Comparison of ENCODE assay signal across 8 cellular contexts in the genomic region with DNA sequence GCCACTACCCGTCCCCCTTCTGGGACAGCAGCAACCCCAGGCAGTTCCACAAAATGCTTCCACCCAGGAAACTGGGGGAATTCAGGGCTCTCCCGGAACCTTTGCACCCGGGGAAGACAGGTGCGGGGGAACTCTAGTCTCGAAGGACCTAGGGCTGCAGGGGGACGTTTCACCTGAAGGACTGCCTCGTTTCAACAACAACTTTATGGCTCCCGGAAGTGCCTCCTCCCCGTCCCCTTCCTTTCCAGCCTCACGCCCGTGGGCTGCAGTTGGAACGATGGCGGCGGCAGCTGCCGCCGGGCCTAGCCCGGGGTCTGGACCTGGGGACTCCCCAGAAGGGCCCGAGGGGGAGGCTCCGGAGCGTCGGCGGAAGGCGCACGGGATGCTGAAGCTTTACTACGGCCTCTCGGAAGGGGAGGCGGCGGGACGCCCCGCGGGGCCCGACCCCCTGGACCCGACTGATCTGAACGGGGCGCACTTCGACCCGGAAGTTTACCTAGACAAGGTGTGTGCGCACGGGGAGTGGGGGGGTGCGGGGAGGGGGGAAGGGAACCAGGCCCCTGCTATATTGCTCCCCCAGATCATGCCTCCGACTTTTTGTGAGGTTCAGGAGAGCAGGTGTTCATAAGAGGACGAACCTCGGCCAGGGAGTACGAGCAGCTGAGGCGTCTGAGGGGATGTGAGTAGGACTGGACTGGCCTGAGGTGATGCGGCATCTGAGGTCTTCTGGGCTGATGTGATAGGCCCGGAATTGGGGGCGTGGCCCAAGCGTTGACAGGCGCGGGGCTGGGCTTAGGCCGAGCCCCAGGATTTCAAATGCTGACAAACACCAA. TPM values are rescaled to one million over a fixed set of nuclear protein-coding genes. Genes with fewer than 3 reads are reported as not detected.
DNase-seq lines count a peak whose midpoint lies in the region; ATAC-seq and TF ChIP-seq lines count a peak whose summit lies in the region.

TSS of gene VPS51 (plus strand) at position 241 of the 833 bp plus-strand sequence. CDS start at position 278, 37 bp downstream.

- H3K27me3 Mint-ChIP-seq in activated B cell treated with CpG ODN at 0.5 μM for 24 hours, result no peaks in the 10 kb centered on the region
- H3K27me3 Mint-ChIP-seq in immature natural killer cell (ENCODE audit: low read depth in 3 of 3), result peaks cover 0 to 9% (median 7%) of the 10 kb centered on the region in 3 donors

- CTCF ChIA-PET in activated B cell treated with CpG ODN at 0.5 μM for 24 hours (lab: Charles Lee), result no interaction called here

- ATAC-seq in GM18870 (IDR thresholded peaks at IDR 0.05; ENCODE audit: unreplicated experiment), result peak; percentile 56
- ATAC-seq in HG03135 (IDR thresholded peaks at IDR 0.05; ENCODE audit: unreplicated experiment), result peak; percentile 89
- peak; percentile 92 for ATAC-seq in activated B cell treated with CpG ODN at 0.5 μM for 24 hours (ENCODE audit: low read depth)

- H3K27ac ChIP-seq in ACC112 (ENCODE audit: low read depth, low read length), result peak within 1 kb of the TSS; percentile 45

- no peaks in the 10 kb centered on the region for H3K36me3 ChIP-seq in ACC112 (ENCODE audit: insufficient read depth, low read length)

- H3K27me3 ChIP-seq in ACC112 (ENCODE audit: insufficient read depth, low read length), result no peaks in the 10 kb centered on the region

- H3K27ac Mint-ChIP-seq in activated B cell treated with CpG ODN at 0.5 μM for 24 hours (peak within 1 kb of the TSS; percentile 88), immature natural killer cell (peak within 1 kb of the TSS; percentile 83 to 96 (median 95))

- peak within 1 kb of the TSS; percentile 91 for H3K4me3 Mint-ChIP-seq in activated B cell treated with CpG ODN at 0.5 μM for 24 hours
- H3K4me3 Mint-ChIP-seq in immature natural killer cell, result peak within 1 kb of the TSS; percentile 91 to 96 (median 94)

- no peaks in the 10 kb centered on the region for H3K9me3 Mint-ChIP-seq in activated B cell treated with CpG ODN at 0.5 μM for 24 hours
- H3K9me3 Mint-ChIP-seq in immature natural killer cell, result no peaks in the 10 kb centered on the region

- POLR2A ChIA-PET in activated B cell treated with CpG ODN at 0.5 μM for 24 hours (lab: Charles Lee), result interaction anchor here (0.6 to 3.2 kb wide), 23 partner anchors 13 to 977 kb away, joined by 3 to 21 read pairs (median 6); partner anchors contain the start of genes ARL2, CAPN1, CDCA5 and FAU

- H2AFZ ChIP-seq in ACC112 (ENCODE audit: low read length, unreplicated experiment), result peak within 1 kb of the TSS; percentile 97

- TF ChIP-seq CTCF in activated B cell treated with CpG ODN at 0.5 μM for 24 hours (IDR thresholded peaks at IDR 0.05) (no peak), cardiac fibroblast (IDR thresholded peaks at IDR 0.05; ENCODE audit: low read depth, low read length) (no peak)

- intact Hi-C loops in activated B cell treated with CpG ODN at 0.5 μM for 24 hours (cut with micrococcal nuclease), result loop anchor here (1.0 to 2.0 kb wide), 8 partner anchors 12 to 179 kb away; partner anchors contain the start of genes ARL2, ATG2A, CDCA5 and SAC3D1

- H3K36me3 Mint-ChIP-seq in activated B cell treated with CpG ODN at 0.5 μM for 24 hours (ENCODE audit: low read depth) (peaks cover 15% of the 10 kb centered on the region), immature natural killer cell (no peaks in the 10 kb centered on the region)

- peak within 1 kb of the TSS; percentile 86 for H3K4me3 ChIP-seq in ACC112 (ENCODE audit: low read depth, low read length)
- H3K4me3 ChIP-seq in cardiac fibroblast (replicated peaks in 1 of 2; ENCODE audit: low read depth in 2 of 2, low read length in 2 of 2), result peak within 1 kb of the TSS; percentile 69 to 73

- DNase-seq in NCI-H2227 treated with DMSO at 0.1 percent for 48 hours (lab: John Stamatoyannopoulos, UW) (peak; percentile 88), activated B cell treated with CpG ODN at 0.5 μM for 24 hours (peak; percentile 74), cardiac fibroblast (ENCODE audit: low read depth in 2 of 2) (peak; percentile 91 to 95), immature natural killer cell (peak; percentile 82 to 86 (median 86)), smooth muscle cell of the brain vasculature (ENCODE audit: low read depth, low spot score) (peak; percentile 73)

- peaks cover 5% of the 10 kb centered on the region for H3K79me2 ChIP-seq in ACC112 (ENCODE audit: control insufficient read depth, insufficient read depth, low read length, unreplicated experiment)

- peaks cover 5% of the 10 kb centered on the region for H3K4me1 ChIP-seq in ACC112 (ENCODE audit: control insufficient read depth, insufficient read depth, low read length, unreplicated experiment)

- peaks cover 18% of the 10 kb centered on the region for H3K4me1 Mint-ChIP-seq in activated B cell treated with CpG ODN at 0.5 μM for 24 hours
- peaks cover 18 to 27% of the 10 kb centered on the region in 2 donors for H3K4me1 Mint-ChIP-seq in immature natural killer cell

RNA-seq across cellular contexts. Expression of gene VPS51, which starts in this region (rescaled TPM):
- 224 and 243 TPM in 2 replicates for total RNA-seq in activated B cell treated with CpG ODN at 0.5 μM for 24 hours
- polyA plus RNA-seq in immature natural killer cell, result 100 to 1,000 TPM in 1 of 3 donors, 10 to 100 TPM in 2; 70.3 to 102 (median 87.7) TPM

Comparison
In these comparisons a context has a peak if more than half of its experiments do, and no peak if none do; other contexts are left out.
1. Peak in every context shown above with its lines: DNase-seq, ATAC-seq, H3K4me3 ChIP-seq and H3K27ac ChIP-seq.